In the genomic region with DNA sequence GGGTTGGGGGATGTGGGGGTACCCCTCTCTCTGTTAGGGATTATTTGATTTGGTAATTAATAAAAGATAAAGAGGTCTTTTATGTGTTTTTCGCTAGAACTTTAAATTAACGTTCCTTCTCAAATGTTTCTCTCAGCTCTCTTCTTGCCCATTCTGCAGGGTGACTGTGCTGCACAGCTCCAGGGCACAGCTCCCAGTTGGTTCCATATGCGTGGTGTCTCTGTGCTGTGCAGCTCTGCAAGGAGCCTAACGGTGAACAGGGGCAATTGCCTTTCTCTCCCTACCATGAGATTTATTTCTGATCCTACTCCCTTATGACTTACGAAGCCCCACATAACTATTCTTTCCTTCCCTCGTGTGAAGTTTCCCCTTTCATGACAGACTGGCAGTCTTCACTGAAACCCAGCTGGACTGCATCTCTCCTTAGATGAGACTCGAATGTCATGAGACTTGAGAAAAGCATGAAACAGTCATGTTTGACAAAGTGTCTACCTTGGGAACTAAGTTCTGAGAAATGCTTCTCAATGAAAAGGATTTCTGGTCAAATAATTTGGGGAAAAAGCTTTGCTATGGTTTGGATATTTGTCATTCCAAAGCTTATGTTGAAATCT, we compare ENCODE assay signal across 33 cellular contexts. TPM values are rescaled to one million over a fixed set of nuclear protein-coding genes. Genes with fewer than 3 reads are reported as not detected.
DNase-seq lines count a peak whose midpoint lies in the region; ATAC-seq and TF ChIP-seq lines count a peak whose summit lies in the region.
"Had no signal": no experiment of that assay in that cellular context is flagged by ENCODE, and none has a peak within 500 bp of the region (broad histone marks: within the 10 kb centered on the region; RNA-seq: fewer than 3 reads in every experiment).

No MANE protein-coding gene starts in this region.

- DNase-seq in GM23248 (no peak), LHCN-M2 (ENCODE audit: low read depth) (peak; percentile 25), nephron progenitor cell (no peak), NCI-H2081 treated with DMSO at 0.1 percent for 48 hours (lab: John Stamatoyannopoulos, UW) (no peak), smooth muscle cell (lab: John Stamatoyannopoulos, UW; ENCODE audit: unreplicated experiment) (no peak)
- DNase-seq: 8988T; activated CD4-positive, alpha-beta T cell treated with anti-CD3 and anti-CD28 coated beads, Interleukin-2, amount 50 U/mL, for 4 hours; activated naive CD4-positive, alpha-beta T cell; activated naive CD8-positive, alpha-beta T cell treated with anti-CD3 and anti-CD28 coated beads, Interleukin-2, amount 50 U/mL, for 24 hours; CD4-positive, CD25-positive, alpha-beta regulatory T cell; central memory CD4-positive, alpha-beta T cell; cortex of kidney; DND-41; effector memory CD8-positive, alpha-beta T cell; erythroblast; heart right ventricle; kidney; lower lobe of right lung; MG63; midbrain; naive thymus-derived CD4-positive, alpha-beta T cell; NCI-H1417 treated with DMSO at 0.1 percent for 48 hours; NCI-H2029 treated with DMSO at 0.1 percent for 48 hours; NCI-H526 treated with DMSO at 0.1 percent for 48 hours; T-helper 17 cell; trophoblast cell had no signal

- peak overlapping the region; percentile 3 for H3K4me3 Mint-ChIP-seq in nephron progenitor cell
- H3K4me3 Mint-ChIP-seq: activated naive CD8-positive, alpha-beta T cell treated with anti-CD3 and anti-CD28 coated beads, Interleukin-2, amount 50 U/mL, for 24 hours; effector memory CD8-positive, alpha-beta T cell; naive thymus-derived CD4-positive, alpha-beta T cell; stimulated activated memory B cell treated with anti-CD40 and anti-IgM and Interleukin-4, amounts not matched to agents 10 μg/mL and 1 μg/mL and 100 μg/mL, for 72 hours; T-helper 17 cell had no signal

- H3K27me3 ChIP-seq in BLaER1 (no peaks in the 10 kb centered on the region), GM23248 (replicated peaks; ENCODE audit: insufficient read depth) (no peaks in the 10 kb centered on the region), smooth muscle cell (ENCODE audit: low read depth) (no peaks in the 10 kb centered on the region)
- H3K27me3 ChIP-seq: heart right ventricle, MG63 had no signal

- H3K4me1 ChIP-seq in BLaER1 (peaks cover 34% of the 10 kb centered on the region), GM23248 (ENCODE audit: insufficient read depth) (no peaks in the 10 kb centered on the region), smooth muscle cell (ENCODE audit: low read depth) (peaks cover 11% of the 10 kb centered on the region)
- H3K4me1 ChIP-seq: lower lobe of right lung had no signal

- H3K79me2 ChIP-seq in GM23248 (ENCODE audit: insufficient read depth) (no peaks in the 10 kb centered on the region), smooth muscle cell (ENCODE audit: low read depth) (no peaks in the 10 kb centered on the region)

- H3K4me1 Mint-ChIP-seq in nephron progenitor cell = peaks cover 56% of the 10 kb centered on the region
- H3K4me1 Mint-ChIP-seq: activated naive CD8-positive, alpha-beta T cell treated with anti-CD3 and anti-CD28 coated beads, Interleukin-2, amount 50 U/mL, for 24 hours; CD4-positive, CD25-positive, alpha-beta regulatory T cell; naive thymus-derived CD4-positive, alpha-beta T cell; stimulated activated memory B cell treated with anti-CD40 and anti-IgM and Interleukin-4, amounts not matched to agents 10 μg/mL and 1 μg/mL and 100 μg/mL, for 72 hours; T-helper 17 cell had no signal

- TF ChIP-seq CTCF in nephron progenitor cell (IDR thresholded peaks at IDR 0.05) (no peak), smooth muscle cell (IDR thresholded peaks at IDR 0.05; ENCODE audit: borderline replicate concordance, insufficient read depth, poor library complexity, severe bottlenecking) (no peak)

- no peaks in the 10 kb centered on the region for H3K9me3 Mint-ChIP-seq in nephron progenitor cell
- H3K9me3 Mint-ChIP-seq: activated naive CD8-positive, alpha-beta T cell treated with anti-CD3 and anti-CD28 coated beads, Interleukin-2, amount 50 U/mL, for 24 hours; effector memory CD8-positive, alpha-beta T cell; stimulated activated memory B cell treated with anti-CD40 and anti-IgM and Interleukin-4, amounts not matched to agents 10 μg/mL and 1 μg/mL and 100 μg/mL, for 72 hours had no signal

- H3K4me3 ChIP-seq in BLaER1 (no peak overlapping the region), GM23248 (no peak overlapping the region), smooth muscle cell (no peak overlapping the region)
- H3K4me3 ChIP-seq: lower lobe of right lung, MG63 had no signal

- H3K9me2 ChIP-seq in GM23248 (ENCODE audit: insufficient read depth) = no peaks in the 10 kb centered on the region

- no peaks in the 10 kb centered on the region for H3K36me3 ChIP-seq in BLaER1
- H3K36me3 ChIP-seq in GM23248 (ENCODE audit: low read depth) = no peaks in the 10 kb centered on the region
- H3K36me3 ChIP-seq in smooth muscle cell (ENCODE audit: low read depth) = no peaks in the 10 kb centered on the region
- H3K36me3 ChIP-seq: heart right ventricle, lower lobe of right lung, MG63 had no signal

- H3F3A ChIP-seq in GM23248 (ENCODE audit: insufficient read depth) (no peaks in the 10 kb centered on the region; the same call in 1 of the 2 replicates), smooth muscle cell (ENCODE audit: low read depth) (no peaks in the 10 kb centered on the region)

- H2AFZ ChIP-seq in GM23248 (0 out of 2 replicates have a peak overlapping the region, but pooled peaks have one; percentile 11), smooth muscle cell (ENCODE audit: low read depth) (no peak overlapping the region)

- H3K9me3 ChIP-seq in BLaER1 (no peaks in the 10 kb centered on the region), GM23248 (ENCODE audit: low read depth) (no peaks in the 10 kb centered on the region), smooth muscle cell (replicated peaks; ENCODE audit: low read depth) (no peaks in the 10 kb centered on the region)
- H3K9me3 ChIP-seq: heart right ventricle, lower lobe of right lung, MG63 had no signal

- in situ Hi-C loops in GM23248 (cut with MboI) = no loop called here

- peak overlapping the region; percentile 62 for H3K27ac Mint-ChIP-seq in nephron progenitor cell
- H3K27ac Mint-ChIP-seq: activated naive CD8-positive, alpha-beta T cell treated with anti-CD3 and anti-CD28 coated beads, Interleukin-2, amount 50 U/mL, for 24 hours; CD4-positive, CD25-positive, alpha-beta regulatory T cell; effector memory CD8-positive, alpha-beta T cell; naive thymus-derived CD4-positive, alpha-beta T cell; stimulated activated memory B cell treated with anti-CD40 and anti-IgM and Interleukin-4, amounts not matched to agents 10 μg/mL and 1 μg/mL and 100 μg/mL, for 72 hours; T-helper 17 cell had no signal

- H3K36me3 Mint-ChIP-seq in nephron progenitor cell (ENCODE audit: low read depth) = no peaks in the 10 kb centered on the region
- H3K36me3 Mint-ChIP-seq: CD4-positive, CD25-positive, alpha-beta regulatory T cell; naive thymus-derived CD4-positive, alpha-beta T cell; stimulated activated memory B cell treated with anti-CD40 and anti-IgM and Interleukin-4, amounts not matched to agents 10 μg/mL and 1 μg/mL and 100 μg/mL, for 72 hours had no signal

- H4K20me1 ChIP-seq in BLaER1 = no peaks in the 10 kb centered on the region
- no peaks in the 10 kb centered on the region for H4K20me1 ChIP-seq in GM23248 (ENCODE audit: insufficient read depth)
- no peaks in the 10 kb centered on the region for H4K20me1 ChIP-seq in smooth muscle cell (ENCODE audit: low read depth)

- H3K27ac ChIP-seq in BLaER1 (no peak overlapping the region), GM23248 (no peak overlapping the region), smooth muscle cell (ENCODE audit: low read depth) (no peak overlapping the region)
- H3K27ac ChIP-seq: lower lobe of right lung had no signal

- WGBS in GM23248 (ENCODE audit: low coverage in 1 of 2, low lambda C conversion rate in 2 of 2, missing lambda C conversion rate in 2 of 2), 2 experiments = 29 to 31% methylated on average over 7 of the region's 7 CpGs
- WGBS in smooth muscle cell (ENCODE audit: low lambda C conversion rate) = 92% methylated on average over 7 of the region's 7 CpGs

- ATAC-seq in GM21619 (IDR thresholded peaks at IDR 0.05; ENCODE audit: unreplicated experiment) = no peak
- no peak for ATAC-seq in HG03039 (IDR thresholded peaks at IDR 0.05; ENCODE audit: unreplicated experiment)
- ATAC-seq: activated CD4-positive, CD25-positive, alpha-beta regulatory T cell treated with anti-CD3 and anti-CD28 coated beads, Interleukin-2, amount 50 U/mL, for 24 hours; activated naive CD8-positive, alpha-beta T cell treated with anti-CD3 and anti-CD28 coated beads, Interleukin-2, amount 50 U/mL, for 24 hours; effector memory CD8-positive, alpha-beta T cell; HCT116; heart right ventricle; lower lobe of right lung; naive thymus-derived CD4-positive, alpha-beta T cell; Right ventricle myocardium inferior; stimulated activated memory B cell treated with anti-CD40 and anti-IgM and Interleukin-4, amounts not matched to agents 10 μg/mL and 1 μg/mL and 100 μg/mL, for 72 hours; T-helper 17 cell had no signal

- no peak overlapping the region for H3K9ac ChIP-seq in BLaER1
- H3K9ac ChIP-seq in GM23248 = no peak overlapping the region
- no peak overlapping the region for H3K9ac ChIP-seq in smooth muscle cell (ENCODE audit: low read depth)

- peak overlapping the region; percentile 39 for H3K4me2 ChIP-seq in BLaER1
- H3K4me2 ChIP-seq in GM23248 (ENCODE audit: unreplicated experiment) = no peak overlapping the region
- no peak overlapping the region for H3K4me2 ChIP-seq in smooth muscle cell

- H3K27me3 Mint-ChIP-seq in nephron progenitor cell (ENCODE audit: low read depth, poor library complexity) = no peaks in the 10 kb centered on the region
- H3K27me3 Mint-ChIP-seq: CD4-positive, CD25-positive, alpha-beta regulatory T cell had no signal

RNA-seq across cellular contexts. Expression of a gene that starts 50.2 kb away (rescaled TPM):
- total RNA-seq in GM23248 (2014; rRNA removed; shearing (Covaris generic)) = 1.3 and 6.4 TPM in 2 replicates
- polyA plus RNA-seq in GM23248 (2016; fragmentation: Nextera tagmentation; extraction: Ambion mirVana) (3.6 and 3.9 TPM in 2 replicates), smooth muscle cell (26.4 and 28.1 TPM in 2 replicates)
- total RNA-seq in LHCN-M2 (2014; rRNA removed) (6.2 and 13.5 TPM in 2 replicates), smooth muscle cell (17.4 and 17.8 TPM in 2 replicates)
- 3.7 TPM for polyA plus RNA-seq in LHCN-M2 (2012)
